In genomic region chr2:136119717-136120675, GRCh38 we compare ENCODE assay signal across 10 cellular contexts. TPM values are rescaled to one million over a fixed set of nuclear protein-coding genes. Genes with fewer than 3 reads are reported as not detected.
DNase-seq lines count a peak whose midpoint lies in the region; ATAC-seq and TF ChIP-seq lines count a peak whose summit lies in the region.
"Had no signal": no experiment of that assay in that cellular context is flagged by ENCODE, and none has a peak within 500 bp of the region (broad histone marks: within the 10 kb centered on the region; RNA-seq: fewer than 3 reads in every experiment).

No MANE protein-coding gene starts in this region.

- H2AFZ ChIP-seq in MM.1S (ENCODE audit: low read length) = peak overlapping the region; percentile 80; the same call in 1 of the 2 replicates

- peak overlapping the region; percentile 99 to 100 for H3K27ac Mint-ChIP-seq in effector memory CD8-positive, alpha-beta T cell
- no peak overlapping the region for H3K27ac Mint-ChIP-seq in progenitor cell of endocrine pancreas

- no peaks in the 10 kb centered on the region for H3K27me3 Mint-ChIP-seq in effector memory CD8-positive, alpha-beta T cell
- peaks cover 38% of the 10 kb centered on the region for H3K27me3 Mint-ChIP-seq in progenitor cell of endocrine pancreas

- H3K9me3 Mint-ChIP-seq in effector memory CD8-positive, alpha-beta T cell = no peaks in the 10 kb centered on the region
- no peaks in the 10 kb centered on the region for H3K9me3 Mint-ChIP-seq in progenitor cell of endocrine pancreas (ENCODE audit: low read depth)

- H3K9me3 ChIP-seq in ES-I3 (ENCODE audit: control insufficient read depth, insufficient read depth, low read length) = no peaks in the 10 kb centered on the region
- no peaks in the 10 kb centered on the region for H3K9me3 ChIP-seq in MM.1S (replicated peaks; ENCODE audit: insufficient read depth, low read length)
- H3K9me3 ChIP-seq in testis = no peaks in the 10 kb centered on the region

- peak overlapping the region; percentile 93 to 95 for H3K4me3 Mint-ChIP-seq in effector memory CD8-positive, alpha-beta T cell
- peak overlapping the region; percentile 87 for H3K4me3 Mint-ChIP-seq in progenitor cell of endocrine pancreas (ENCODE audit: low read depth)

- peaks cover 44 to 51% of the 10 kb centered on the region in 2 donors for H3K4me1 Mint-ChIP-seq in effector memory CD8-positive, alpha-beta T cell (ENCODE audit: low read depth in 2 of 2)
- H3K4me1 Mint-ChIP-seq in progenitor cell of endocrine pancreas (ENCODE audit: low read depth) = peaks cover 24% of the 10 kb centered on the region

- peaks cover 24% of the 10 kb centered on the region for H3K79me2 ChIP-seq in MM.1S (ENCODE audit: low read length)

- no peak overlapping the region for H3K27ac ChIP-seq in MM.1S (ENCODE audit: low read length)
- no peak overlapping the region for H3K27ac ChIP-seq in testis

- DNase-seq in MM.1S (no peak), progenitor cell of endocrine pancreas (ENCODE audit: low spot score, unreplicated experiment) (no peak), left lobe of liver (ENCODE audit: low spot score) (no peak), globus pallidus (ENCODE audit: low spot score) (no peak), testis (no peak)
- DNase-seq in effector memory CD8-positive, alpha-beta T cell = no peak
- DNase-seq: GOT3, occipital lobe had no signal

- peaks cover 22% of the 10 kb centered on the region; the same call in 1 of the 2 replicates for H3F3A ChIP-seq in MM.1S (ENCODE audit: insufficient read depth, low read length)

- H4K20me1 ChIP-seq in MM.1S (ENCODE audit: insufficient read depth, low read length) = 0 out of 2 replicates have a peak, but pooled peaks cover 7% of the 10 kb centered on the region

- H3K36me3 ChIP-seq in ES-I3 (ENCODE audit: insufficient read depth, low read length) = no peaks in the 10 kb centered on the region
- H3K36me3 ChIP-seq in MM.1S (replicated peaks; ENCODE audit: insufficient read depth, low read length) = peaks cover 6% of the 10 kb centered on the region
- no peaks in the 10 kb centered on the region for H3K36me3 ChIP-seq in testis (ENCODE audit: low read depth, missing control alignments)

- H3K4me1 ChIP-seq in ES-I3 (ENCODE audit: insufficient read depth, low read length) = peaks cover 13% of the 10 kb centered on the region
- H3K4me1 ChIP-seq in MM.1S (ENCODE audit: low read length) = peaks cover 8% of the 10 kb centered on the region
- H3K4me1 ChIP-seq in testis = peaks cover 5% of the 10 kb centered on the region

- TF ChIP-seq POLR2A in testis (IDR thresholded peaks at IDR 0.05) = no peak

- 39 to 50% methylated on average over 16 of the region's 16 CpGs for WGBS in testis, 2 donors

- H3K36me3 Mint-ChIP-seq in effector memory CD8-positive, alpha-beta T cell (ENCODE audit: insufficient read depth) = peaks cover 45% of the 10 kb centered on the region
- peaks cover 2% of the 10 kb centered on the region for H3K36me3 Mint-ChIP-seq in progenitor cell of endocrine pancreas (ENCODE audit: insufficient read depth)

- intact Hi-C loops in testis (cut with DNase I; ENCODE audit: low total_unique reads) = no loop called here

- peak overlapping the region; percentile 85 for H3K4me3 ChIP-seq in MM.1S (ENCODE audit: low read length)
- H3K4me3 ChIP-seq in testis = peak overlapping the region in 1 of 2 donors; percentile 46

- ATAC-seq in effector memory CD8-positive, alpha-beta T cell (replicated peaks) = no peak
- ATAC-seq in left lobe of liver = no peak
- ATAC-seq: Panc1 had no signal

- H3K4me2 ChIP-seq in MM.1S (ENCODE audit: low read depth, low read length) = peak overlapping the region; percentile 98

- H3K9me2 ChIP-seq in MM.1S (replicated peaks; ENCODE audit: insufficient read depth, low read length) = no peaks in the 10 kb centered on the region

- H3K27me3 ChIP-seq in MM.1S (replicated peaks; ENCODE audit: insufficient read depth, low read length) = peaks cover 22% of the 10 kb centered on the region
- H3K27me3 ChIP-seq in testis = no peaks in the 10 kb centered on the region

- no peak for TF ChIP-seq CTCF in MM.1S (IDR thresholded peaks at IDR 0.05; ENCODE audit: low read length)
- TF ChIP-seq CTCF in progenitor cell of endocrine pancreas (IDR thresholded peaks at IDR 0.05; ENCODE audit: unreplicated experiment) = no peak
- TF ChIP-seq CTCF in testis (IDR thresholded peaks at IDR 0.05) = no peak

- peak overlapping the region; percentile 67; the same call in 1 of the 2 replicates for H3K9ac ChIP-seq in ES-I3 (ENCODE audit: low read depth, low read length)
- no peak overlapping the region for H3K9ac ChIP-seq in MM.1S (ENCODE audit: low read length)

RNA-seq across cellular contexts. Expression of gene CXCR4, which starts 2.0 kb away (rescaled TPM):
- total RNA-seq in progenitor cell of endocrine pancreas (5.9 and 10.4 TPM in 2 replicates), left lobe of liver (2.0 TPM), testis (1 to 10 TPM; 3.7 to 9.5 TPM)
- polyA plus RNA-seq in testis (ENCODE audit: insufficient read depth, low read depth, low replicate concordance) = 12.3 TPM
